Comparison of ENCODE assay signal across 25 cellular contexts in the genomic region with DNA sequence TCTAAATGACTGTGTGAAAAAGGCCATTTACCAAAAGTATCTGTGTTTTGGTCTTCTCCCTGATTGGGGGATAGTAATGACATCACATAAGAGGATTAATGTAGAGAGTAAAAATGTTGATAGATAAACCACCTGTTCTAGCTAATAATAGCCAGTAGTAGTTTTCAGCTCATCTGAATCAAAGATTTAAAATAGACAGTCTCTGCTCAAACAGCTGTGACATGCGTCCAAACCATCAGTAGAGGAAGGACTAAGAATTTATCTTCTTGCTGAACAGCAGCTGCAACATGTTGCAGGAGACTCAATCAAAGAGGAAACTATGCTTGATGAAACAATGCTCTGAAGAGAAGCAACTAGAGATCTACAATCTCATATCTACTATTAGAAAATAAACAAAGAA. TPM values are rescaled to one million over a fixed set of nuclear protein-coding genes. Genes with fewer than 3 reads are reported as not detected.
"Had no signal": no experiment of that assay in that cellular context is flagged by ENCODE, and none has a peak within 500 bp of the region (broad histone marks: within the 10 kb centered on the region; RNA-seq: fewer than 3 reads in every experiment).

No MANE protein-coding gene starts in this region.

- H3K27ac Mint-ChIP-seq: activated CD4-positive, alpha-beta memory T cell treated with anti-CD3 and anti-CD28 coated beads, Interleukin-2, amount 10 ng/mL, durations not matched to agents 7 days and 5 days; activated CD4-positive, alpha-beta T cell treated with anti-CD3 and anti-CD28 coated beads for 36 hours; activated naive CD4-positive, alpha-beta T cell treated with anti-CD3 and anti-CD28 coated beads for 36 hours; activated naive CD8-positive, alpha-beta T cell; activated T-helper 17 cell treated with anti-CD3 and anti-CD28 coated beads, Interleukin-2, amount 50 U/mL, for 72 hours had no signal

- ATAC-seq: activated CD4-positive, alpha-beta T cell treated with anti-CD3 and anti-CD28 coated beads for 36 hours; activated T-helper 17 cell treated with anti-CD3 and anti-CD28 coated beads, Interleukin-2, amount 50 U/mL, for 72 hours; Right ventricle myocardium inferior had no signal

- H3K27ac ChIP-seq: brain microvascular endothelial cell, cardiac muscle cell, SK-N-MC, WERI-Rb-1 had no signal

- H3K36me3 ChIP-seq: brain microvascular endothelial cell, cardiac muscle cell, WERI-Rb-1 had no signal

- H3K4me3 Mint-ChIP-seq: activated CD4-positive, alpha-beta memory T cell treated with anti-CD3 and anti-CD28 coated beads, Interleukin-2, amount 10 ng/mL, durations not matched to agents 7 days and 5 days; activated CD4-positive, alpha-beta T cell treated with anti-CD3 and anti-CD28 coated beads for 36 hours; activated naive CD4-positive, alpha-beta T cell treated with anti-CD3 and anti-CD28 coated beads for 36 hours; activated naive CD8-positive, alpha-beta T cell; activated T-helper 17 cell treated with anti-CD3 and anti-CD28 coated beads, Interleukin-2, amount 50 U/mL, for 72 hours had no signal

- H3K36me3 Mint-ChIP-seq: activated naive CD8-positive, alpha-beta T cell had no signal

- H3K27me3 ChIP-seq: brain microvascular endothelial cell, cardiac muscle cell had no signal

- DNase-seq: activated CD4-positive, alpha-beta memory T cell treated with anti-CD3 and anti-CD28 coated beads, Interleukin-2, amount 10 ng/mL, durations not matched to agents 7 days and 5 days; activated CD4-positive, alpha-beta T cell treated with anti-CD3 and anti-CD28 coated beads for 36 hours; activated CD4-positive, alpha-beta T cell treated with anti-CD3 and anti-CD28 coated beads, Interleukin-2, amount 50 U/mL, for 1 hour; activated gamma-delta T cell; activated naive CD4-positive, alpha-beta T cell treated with anti-CD3 and anti-CD28 coated beads for 36 hours; activated T-cell treated with anti-CD3 and anti-CD28 coated beads for 4 hours; activated T-cell treated with anti-CD3 and anti-CD28 coated beads, Interleukin-2, amount 50 U/mL, for 48 hours; amygdala; brain microvascular endothelial cell; KG1; MV-4-11; NCI-H1105; NCI-H1436; NCI-H187; NCI-H2081; NCI-H446; T-helper 1 cell; WERI-Rb-1 had no signal

- H3K4me3 ChIP-seq: cardiac muscle cell, SK-N-MC had no signal

- H3K9me3 Mint-ChIP-seq: activated CD4-positive, alpha-beta memory T cell treated with anti-CD3 and anti-CD28 coated beads, Interleukin-2, amount 10 ng/mL, durations not matched to agents 7 days and 5 days; activated naive CD4-positive, alpha-beta T cell treated with anti-CD3 and anti-CD28 coated beads for 36 hours; activated T-helper 17 cell treated with anti-CD3 and anti-CD28 coated beads, Interleukin-2, amount 50 U/mL, for 72 hours had no signal

- H3K27me3 Mint-ChIP-seq: activated CD4-positive, alpha-beta memory T cell treated with anti-CD3 and anti-CD28 coated beads, Interleukin-2, amount 10 ng/mL, durations not matched to agents 7 days and 5 days; activated CD4-positive, alpha-beta T cell treated with anti-CD3 and anti-CD28 coated beads for 36 hours; activated naive CD8-positive, alpha-beta T cell; activated T-helper 17 cell treated with anti-CD3 and anti-CD28 coated beads, Interleukin-2, amount 50 U/mL, for 72 hours had no signal

- H3K4me1 Mint-ChIP-seq: activated CD4-positive, alpha-beta memory T cell treated with anti-CD3 and anti-CD28 coated beads, Interleukin-2, amount 10 ng/mL, durations not matched to agents 7 days and 5 days; activated CD4-positive, alpha-beta T cell treated with anti-CD3 and anti-CD28 coated beads for 36 hours; activated T-helper 17 cell treated with anti-CD3 and anti-CD28 coated beads, Interleukin-2, amount 50 U/mL, for 72 hours had no signal

RNA-seq across cellular contexts. Expression of gene TMPRSS15, which starts 21.4 kb away (rescaled TPM):
- total RNA-seq: activated CD4-positive, alpha-beta memory T cell treated with anti-CD3 and anti-CD28 coated beads, Interleukin-2, amount 10 ng/mL, durations not matched to agents 7 days and 5 days; activated CD4-positive, alpha-beta T cell treated with anti-CD3 and anti-CD28 coated beads for 36 hours; activated CD8-positive, alpha-beta memory T cell treated with anti-CD3 and anti-CD28 coated beads for 36 hours; activated naive CD4-positive, alpha-beta T cell treated with anti-CD3 and anti-CD28 coated beads for 36 hours; activated T-helper 17 cell treated with anti-CD3 and anti-CD28 coated beads, Interleukin-2, amount 50 U/mL, for 72 hours; cardiac muscle cell; Right ventricle myocardium inferior; T-helper 2 cell treated with Interferon-gamma antibody and Interleukin-4, amounts not matched to agents 100 ng/mL and 5 ng/mL, for 36 hours had no signal
